19 cellular contexts compared by ENCODE assay signal in genomic region chr4:188246488-188246887, GRCh38.
DNase-seq lines count a peak whose midpoint lies in the region; ATAC-seq and TF ChIP-seq lines count a peak whose summit lies in the region.
"Had no signal": no experiment of that assay in that cellular context is flagged by ENCODE, and none has a peak within 500 bp of the region (broad histone marks: within the 10 kb centered on the region; RNA-seq: fewer than 3 reads in every experiment).

No MANE protein-coding gene starts in this region.

- H3K27me3 ChIP-seq in SK-N-SH (ENCODE audit: insufficient read depth) (no peaks in the 10 kb centered on the region), PC-9 (ENCODE audit: insufficient read depth, low read depth) (peaks cover 12% of the 10 kb centered on the region), endodermal cell (ENCODE audit: control insufficient read depth, insufficient read depth, low read length, poor library complexity, severe bottlenecking) (no peaks in the 10 kb centered on the region)
- H3K27me3 ChIP-seq: right atrium auricular region, vagina had no signal

- peaks cover 5% of the 10 kb centered on the region for H3K4me1 Mint-ChIP-seq in endodermal cell
- no peaks in the 10 kb centered on the region for H3K4me1 Mint-ChIP-seq in type B pancreatic cell (ENCODE audit: unreplicated experiment)
- no peaks in the 10 kb centered on the region for H3K4me1 Mint-ChIP-seq in activated naive CD4-positive, alpha-beta T cell treated with anti-CD3 and anti-CD28 coated beads, Interleukin-2, amount 10 ng/mL, durations not matched to agents 7 days and 5 days
- H3K4me1 Mint-ChIP-seq: activated naive CD4-positive, alpha-beta T cell treated with anti-CD3 and anti-CD28 coated beads, Interleukin-2, amount 50 U/mL, for 24 hours; nephron had no signal

- TF ChIP-seq EP300 in SK-N-SH (IDR thresholded peaks at IDR 0.05; ENCODE audit: borderline replicate concordance in 1 of 2, low read depth in 1 of 2, low read length in 1 of 2): no peak

- H3K27ac Mint-ChIP-seq in endodermal cell: no peak overlapping the region
- H3K27ac Mint-ChIP-seq in type B pancreatic cell: no peak overlapping the region
- no peak overlapping the region for H3K27ac Mint-ChIP-seq in activated naive CD4-positive, alpha-beta T cell treated with anti-CD3 and anti-CD28 coated beads, Interleukin-2, amount 10 ng/mL, durations not matched to agents 7 days and 5 days
- H3K27ac Mint-ChIP-seq: activated naive CD4-positive, alpha-beta T cell treated with anti-CD3 and anti-CD28 coated beads, Interleukin-2, amount 50 U/mL, for 24 hours; nephron had no signal

- peak; percentile 36 for TF ChIP-seq RAD21 in SK-N-SH (IDR thresholded peaks at IDR 0.05; ENCODE audit: low read length)

- H4K20me1 ChIP-seq in SK-N-SH (ENCODE audit: insufficient read depth) (no peaks in the 10 kb centered on the region), PC-9 (ENCODE audit: insufficient read depth) (no peaks in the 10 kb centered on the region)

- WGBS in SK-N-SH (ENCODE audit: low lambda C conversion rate): 41% methylated on average over 8 of the region's 8 CpGs
- 75 to 78% methylated on average over 6 to 8 of the region's 8 CpGs for WGBS in endodermal cell (ENCODE audit: insufficient coverage in 1 of 2, insufficient read length in 1 of 2), 2 experiments

- no peak overlapping the region for H3K9ac ChIP-seq in SK-N-SH
- no peak overlapping the region for H3K9ac ChIP-seq in endodermal cell (ENCODE audit: extremely low read depth, low read length, poor library complexity, severe bottlenecking)

- H3K9me3 Mint-ChIP-seq in endodermal cell (no peaks in the 10 kb centered on the region), type B pancreatic cell (no peaks in the 10 kb centered on the region)
- peaks cover 14% of the 10 kb centered on the region for H3K9me3 Mint-ChIP-seq in activated naive CD4-positive, alpha-beta T cell treated with anti-CD3 and anti-CD28 coated beads, Interleukin-2, amount 10 ng/mL, durations not matched to agents 7 days and 5 days

- H3K4me1 ChIP-seq in SK-N-SH (ENCODE audit: control insufficient read depth in 1 of 2, insufficient read depth in 2 of 2, low read depth in 1 of 2, low read length in 1 of 2) (no peaks in the 10 kb centered on the region), PC-9 (replicated peaks; ENCODE audit: insufficient read depth) (no peaks in the 10 kb centered on the region), endodermal cell (ENCODE audit: control insufficient read depth, insufficient read depth, low read length) (no peaks in the 10 kb centered on the region)
- H3K4me1 ChIP-seq: right atrium auricular region, vagina had no signal

- intact Hi-C loops in PC-9 (cut with micrococcal nuclease; ENCODE audit: unreplicated experiment): no loop called here

- no peaks in the 10 kb centered on the region for H3F3A ChIP-seq in SK-N-SH (replicated peaks; ENCODE audit: insufficient read depth)
- no peaks in the 10 kb centered on the region for H3F3A ChIP-seq in PC-9 (ENCODE audit: insufficient read depth, low read depth)

- H3K9me3 ChIP-seq in SK-N-SH: no peaks in the 10 kb centered on the region
- H3K9me3 ChIP-seq in PC-9 (ENCODE audit: insufficient read depth, low read depth): no peaks in the 10 kb centered on the region
- H3K9me3 ChIP-seq in endodermal cell (ENCODE audit: control insufficient read depth, low read length): no peaks in the 10 kb centered on the region
- H3K9me3 ChIP-seq: right atrium auricular region, vagina had no signal

- no peaks in the 10 kb centered on the region for H3K9me2 ChIP-seq in SK-N-SH
- no peaks in the 10 kb centered on the region for H3K9me2 ChIP-seq in PC-9 (ENCODE audit: insufficient read depth)

- no peak overlapping the region for H3K4me3 Mint-ChIP-seq in endodermal cell
- H3K4me3 Mint-ChIP-seq in type B pancreatic cell: no peak overlapping the region
- no peak overlapping the region for H3K4me3 Mint-ChIP-seq in activated naive CD4-positive, alpha-beta T cell treated with anti-CD3 and anti-CD28 coated beads, Interleukin-2, amount 10 ng/mL, durations not matched to agents 7 days and 5 days
- H3K4me3 Mint-ChIP-seq: activated naive CD4-positive, alpha-beta T cell treated with anti-CD3 and anti-CD28 coated beads, Interleukin-2, amount 50 U/mL, for 24 hours; nephron had no signal

- H3K27me3 Mint-ChIP-seq in endodermal cell (ENCODE audit: insufficient read depth): no peaks in the 10 kb centered on the region
- H3K27me3 Mint-ChIP-seq in type B pancreatic cell: no peaks in the 10 kb centered on the region
- no peaks in the 10 kb centered on the region for H3K27me3 Mint-ChIP-seq in activated naive CD4-positive, alpha-beta T cell treated with anti-CD3 and anti-CD28 coated beads, Interleukin-2, amount 10 ng/mL, durations not matched to agents 7 days and 5 days

- H3K4me2 ChIP-seq in SK-N-SH (no peak overlapping the region), PC-9 (no peak overlapping the region)

- H2AFZ ChIP-seq in SK-N-SH (ENCODE audit: low read depth) (no peak overlapping the region), PC-9 (no peak overlapping the region)

- H3K36me3 ChIP-seq in SK-N-SH (replicated peaks in 1 of 2; ENCODE audit: control insufficient read depth in 1 of 2, insufficient read depth in 2 of 2, low read length in 1 of 2) (no peaks in the 10 kb centered on the region), PC-9 (ENCODE audit: low read depth) (no peaks in the 10 kb centered on the region), endodermal cell (ENCODE audit: control insufficient read depth, insufficient read depth, low read length) (no peaks in the 10 kb centered on the region)
- H3K36me3 ChIP-seq: right atrium auricular region, vagina had no signal

- H3K4me3 ChIP-seq in SK-N-SH (ENCODE audit: low read depth in 2 of 2, low read length in 1 of 2): no peak overlapping the region
- H3K4me3 ChIP-seq in PC-9: no peak overlapping the region
- no peak overlapping the region for H3K4me3 ChIP-seq in endodermal cell (ENCODE audit: low read length)
- H3K4me3 ChIP-seq: right atrium auricular region, SK-N-MC, vagina had no signal

- H3K27ac ChIP-seq in SK-N-SH (ENCODE audit: low read depth in 2 of 2, low read length in 1 of 2) (no peak overlapping the region), PC-9 (no peak overlapping the region), endodermal cell (ENCODE audit: low read depth, low read length) (no peak overlapping the region)
- H3K27ac ChIP-seq: HL-60, right atrium auricular region, SK-N-MC, vagina had no signal

- TF ChIP-seq CTCF in SK-N-SH (IDR thresholded peaks at IDR 0.05): no peak
- TF ChIP-seq CTCF in PC-9 (conservative IDR thresholded peaks at IDR 0.05): 0 out of 2 replicates have a peak, but pooled peaks have one; percentile 40
- peak; percentile 72 for TF ChIP-seq CTCF in endodermal cell (conservative IDR thresholded peaks at IDR 0.05)
- TF ChIP-seq CTCF in type B pancreatic cell (conservative IDR thresholded peaks at IDR 0.05): peak; percentile 37

- no peaks in the 10 kb centered on the region for H3K79me2 ChIP-seq in SK-N-SH (ENCODE audit: insufficient read depth)
- no peaks in the 10 kb centered on the region for H3K79me2 ChIP-seq in PC-9 (ENCODE audit: low read depth)

- BruUV-seq in PC-9 (replicated peaks; lab: Mats Ljungman, UMichigan): no TSS peak

- ATAC-seq in SK-N-SH treated with all-trans-retinoic acid at 6 μM for 48 hours (no peak), HG03457 (IDR thresholded peaks at IDR 0.05; ENCODE audit: unreplicated experiment) (no peak), GM18505 (IDR thresholded peaks at IDR 0.05; ENCODE audit: unreplicated experiment) (no peak)
- ATAC-seq: esophagus mucosa had no signal

- POLR2A ChIA-PET in SK-N-SH (lab: Yijun Ruan, JAX): no interaction called here
- POLR2A ChIA-PET in PC-9 (lab: Charles Lee; ENCODE audit: unreplicated experiment): no interaction called here

- TF ChIP-seq POLR2A in GM18505 (IDR thresholded peaks at IDR 0.05; ENCODE audit: borderline replicate concordance, extremely low read depth, insufficient read depth, insufficient read length): no peak

- H3K36me3 Mint-ChIP-seq in endodermal cell (ENCODE audit: low read depth): no peaks in the 10 kb centered on the region
- H3K36me3 Mint-ChIP-seq in type B pancreatic cell: no peaks in the 10 kb centered on the region
- no peaks in the 10 kb centered on the region for H3K36me3 Mint-ChIP-seq in activated naive CD4-positive, alpha-beta T cell treated with anti-CD3 and anti-CD28 coated beads, Interleukin-2, amount 10 ng/mL, durations not matched to agents 7 days and 5 days
- H3K36me3 Mint-ChIP-seq: activated naive CD4-positive, alpha-beta T cell treated with anti-CD3 and anti-CD28 coated beads, Interleukin-2, amount 50 U/mL, for 24 hours had no signal

- CTCF ChIA-PET in SK-N-SH (lab: Yijun Ruan, JAX) (interaction anchor here (0.9 kb wide), 1 partner anchor 14 kb away, joined by 3 read pairs; no protein-coding TSS in a partner anchor), PC-9 (lab: Charles Lee) (no interaction called here)
- CTCF ChIA-PET in activated naive CD4-positive, alpha-beta T cell treated with anti-CD3 and anti-CD28 coated beads, Interleukin-2, amount 10 ng/mL, durations not matched to agents 7 days and 5 days (lab: Charles Lee): no interaction called here

- DNase-seq in SK-N-SH (no peak), PC-9 (no peak), endodermal cell (peak; percentile 76), type B pancreatic cell (ENCODE audit: extremely low spot score, unreplicated experiment) (no peak)
- DNase-seq in activated naive CD4-positive, alpha-beta T cell treated with anti-CD3 and anti-CD28 coated beads, Interleukin-2, amount 10 ng/mL, durations not matched to agents 7 days and 5 days: no peak
- DNase-seq: activated CD4-positive, alpha-beta T cell treated with anti-CD3 and anti-CD28 coated beads, Interleukin-2, amount 50 U/mL, for 4 hours; COR-L47; KBM-7; stimulated activated CD4-positive, alpha-beta T cell treated with anti-CD3 and anti-CD28 coated beads, Interleukin-1b, Interleukin-23, amount 100 ng/mL, for 48 hours had no signal

TF ChIP-seq in SK-N-SH, 30 proteins besides CTCF, POLR2A, EP300 and RAD21 (continues in another document):
- TF ChIP-seq RCOR1 (IDR thresholded peaks at IDR 0.05; ENCODE audit: low read length) (no peak), GATA2 (CRISPR knock-in tag; IDR thresholded peaks at IDR 0.05) (no peak)

TF ChIP-seq in SK-N-SH treated with all-trans-retinoic acid at 6 μM for 48 hours, 23 proteins besides CTCF, POLR2A, EP300 and RAD21 (continues in another document):
- TF ChIP-seq PPARA (CRISPR knock-in tag; IDR thresholded peaks at IDR 0.05; ENCODE audit: borderline replicate concordance) (no peak), CSDC2 (CRISPR knock-in tag; IDR thresholded peaks at IDR 0.05) (no peak), GLIS3 (CRISPR knock-in tag; IDR thresholded peaks at IDR 0.05) (no peak), TCF4 (CRISPR knock-in tag; IDR thresholded peaks at IDR 0.05; ENCODE audit: borderline replicate concordance) (no peak), OSR1 (CRISPR knock-in tag; IDR thresholded peaks at IDR 0.05) (no peak)
